In the genomic region with DNA sequence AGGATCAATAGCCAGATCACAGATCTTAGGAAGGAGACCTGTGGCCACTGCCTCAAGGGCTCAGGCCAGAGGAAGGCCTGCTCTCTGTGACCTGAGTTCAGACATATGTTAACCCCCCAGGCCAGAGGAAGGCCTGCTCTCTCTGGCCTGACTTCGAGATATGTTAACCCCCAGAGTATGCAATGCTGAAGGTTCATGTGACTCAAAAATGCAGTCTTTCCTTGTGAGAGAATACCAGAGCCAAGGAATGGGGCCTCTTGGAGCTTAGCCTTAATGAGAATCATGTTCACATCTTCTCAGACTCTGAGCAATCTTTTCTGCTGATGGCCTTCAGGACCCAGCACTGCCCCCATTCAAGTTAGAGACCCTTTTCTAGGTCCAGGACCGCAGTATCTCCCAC, we compare ENCODE assay signal across 10 cellular contexts. TPM values are rescaled to one million over a fixed set of nuclear protein-coding genes. Genes with fewer than 3 reads are reported as not detected.
A peak's percentile ranks its signal among the peaks of the same experiment; 100 is the strongest.
DNase-seq lines count a peak whose midpoint lies in the region; ATAC-seq and TF ChIP-seq lines count a peak whose summit lies in the region.
"Had no signal": no experiment of that assay in that cellular context is flagged by ENCODE, and none has a peak within 500 bp of the region (broad histone marks: within the 10 kb centered on the region; RNA-seq: fewer than 3 reads in every experiment).

No MANE protein-coding gene starts in this region.

- peaks cover 84% of the 10 kb centered on the region for H3K4me1 Mint-ChIP-seq in chondrocyte (ENCODE audit: low read depth)

- peak overlapping the region; percentile 15 for H2AK9ac ChIP-seq in IMR-90 (replicated peaks; ENCODE audit: low read depth, low read length, poor library complexity)

- BruUV-seq in IMR-90 (replicated peaks; lab: Mats Ljungman, UMichigan) = no TSS peak

- H3K36me3 ChIP-seq in IMR-90 (ENCODE audit: control insufficient read depth, insufficient read depth, low read length) (no peaks in the 10 kb centered on the region), muscle layer of duodenum (ENCODE audit: control insufficient read depth in 1 of 2, insufficient read depth in 2 of 2, low read length in 2 of 2) (no peaks in the 10 kb centered on the region)

- H3K27me3 ChIP-seq in IMR-90 (ENCODE audit: control insufficient read depth, insufficient read depth, low read length) (no peaks in the 10 kb centered on the region), muscle layer of duodenum (ENCODE audit: low read depth, low read length) (no peaks in the 10 kb centered on the region)

- H2BK120ac ChIP-seq in IMR-90 (ENCODE audit: low read depth, low read length) = peak overlapping the region; percentile 90

- peak overlapping the region; percentile 86 for H3K4ac ChIP-seq in IMR-90 (ENCODE audit: low read depth, low read length)

- peak overlapping the region; percentile 7; the same call in 1 of the 2 replicates for H3K9ac ChIP-seq in IMR-90 (ENCODE audit: low read depth, low read length)

- H3K56ac ChIP-seq in IMR-90 (ENCODE audit: extremely low read depth, insufficient read depth, low read length) = peak overlapping the region; percentile 46

- H3K4me1 ChIP-seq in IMR-90 (ENCODE audit: control insufficient read depth, insufficient read depth, low read length) = peaks cover 54% of the 10 kb centered on the region
- H3K4me1 ChIP-seq in muscle layer of duodenum (ENCODE audit: control insufficient read depth in 1 of 2, insufficient read depth in 2 of 2, low read length in 2 of 2) = peaks cover 35 to 67% of the 10 kb centered on the region in 2 donors

- H3K79me1 ChIP-seq in IMR-90 (ENCODE audit: low read depth in 1 of 2, low read length in 2 of 2) = peaks cover 42 to 88% of the 10 kb centered on the region in 2 experiments

- H3K4me3 Mint-ChIP-seq in chondrocyte (ENCODE audit: unreplicated experiment) = peak overlapping the region; percentile 37
- H3K4me3 Mint-ChIP-seq: brain had no signal

- in situ Hi-C loops in IMR-90 (cut with MboI; ENCODE audit: low sequenced_read_pairs) = no loop called here

- H4K20me1 ChIP-seq in IMR-90 (ENCODE audit: insufficient read depth, low read length) = peaks cover 21% of the 10 kb centered on the region; the same call in 1 of the 2 replicates

- H3K27ac Mint-ChIP-seq in chondrocyte (ENCODE audit: unreplicated experiment) = peak overlapping the region; percentile 97

- H3K9me3 ChIP-seq in IMR-90 (ENCODE audit: control insufficient read depth, insufficient read depth, low read length) = no peaks in the 10 kb centered on the region
- no peaks in the 10 kb centered on the region for H3K9me3 ChIP-seq in muscle layer of duodenum (ENCODE audit: control insufficient read depth in 1 of 2, low read length in 2 of 2)

- peak overlapping the region; percentile 73 for H2AK5ac ChIP-seq in IMR-90 (ENCODE audit: low read depth, low read length)

- peaks cover 3% of the 10 kb centered on the region for H3K36me3 Mint-ChIP-seq in chondrocyte (ENCODE audit: low read depth)

- peak overlapping the region; percentile 88 for H4K5ac ChIP-seq in IMR-90 (ENCODE audit: low read depth, low read length)

- H2BK20ac ChIP-seq in IMR-90 (ENCODE audit: low read depth, low read length) = peak overlapping the region; percentile 70

- peaks cover 52% of the 10 kb centered on the region for H3K9me1 ChIP-seq in IMR-90 (ENCODE audit: insufficient read depth, low read length)

- 40% methylated on average over 1 of the region's 2 CpGs; no CpG with 5 or more reads in 1 of the 2 experiments for WGBS in IMR-90 (ENCODE audit: extremely low coverage in 2 of 2, insufficient read length in 1 of 2), 2 experiments

- TF ChIP-seq CTCF in AG04449 (IDR thresholded peaks at IDR 0.05; ENCODE audit: insufficient read depth, low read length, missing control alignments) (no peak), IMR-90 (conservative IDR thresholded peaks at IDR 0.05; ENCODE audit: low read depth, low read length) (no peak), chondrocyte (IDR thresholded peaks at IDR 0.05) (no peak)

- peak overlapping the region; percentile 52; the same call in 2 of the 3 replicates for H2BK15ac ChIP-seq in IMR-90 (ENCODE audit: low read depth, low read length)

- peak overlapping the region; percentile 86 for H2BK5ac ChIP-seq in IMR-90 (ENCODE audit: low read depth, low read length, poor library complexity, severe bottlenecking)

- no peak for TF ChIP-seq RAD21 in IMR-90 (IDR thresholded peaks at IDR 0.05; ENCODE audit: low read length)

- POLR2A ChIA-PET in AG04449 (lab: Yijun Ruan, JAX) = interaction anchor here (1.0 to 1.3 kb wide), 2 partner anchors 17 to 35 kb away, joined by 4 read pairs; no protein-coding TSS in a partner anchor
- POLR2A ChIA-PET in IMR-90 (lab: Charles Lee; ENCODE audit: unreplicated experiment) = no interaction called here

- no peak for TF ChIP-seq POLR2A in IMR-90 (IDR thresholded peaks at IDR 0.05; ENCODE audit: low read depth, low read length)

- CTCF ChIA-PET in AG04449 (lab: Yijun Ruan, JAX) (interaction anchor here (1.3 kb wide), 1 partner anchor 46 kb away, joined by 3 read pairs; no protein-coding TSS in a partner anchor), IMR-90 (lab: Yijun Ruan, JAX) (no interaction called here)

- H3K27ac ChIP-seq in IMR-90 (ENCODE audit: insufficient read depth, low read length) (peak overlapping the region; percentile 84), muscle layer of duodenum (ENCODE audit: low read length) (peak overlapping the region; percentile 74)

- H3K4me3 ChIP-seq in AG04449 (ENCODE audit: low read depth, low read length) = no peak overlapping the region
- no peak overlapping the region for H3K4me3 ChIP-seq in IMR-90 (ENCODE audit: insufficient read depth, low read depth, low read length)
- H3K4me3 ChIP-seq in muscle layer of duodenum (ENCODE audit: low read depth in 1 of 2, low read length in 2 of 2) = no peak overlapping the region

- H3K18ac ChIP-seq in IMR-90 (ENCODE audit: low read depth, low read length) = peak overlapping the region; percentile 97

- intact Hi-C loops in IMR-90 (cut with micrococcal nuclease) = no loop called here

- H4K91ac ChIP-seq in IMR-90 (ENCODE audit: insufficient read depth, low read depth, low read length) = peak overlapping the region; percentile 86

- no peak overlapping the region for H2AFZ ChIP-seq in IMR-90 (replicated peaks; ENCODE audit: low read length, poor library complexity)

- no peaks in the 10 kb centered on the region for H3K9me3 Mint-ChIP-seq in chondrocyte (ENCODE audit: low read depth)

- H3K27me3 Mint-ChIP-seq in chondrocyte (ENCODE audit: low read depth) = no peaks in the 10 kb centered on the region
- H3K27me3 Mint-ChIP-seq: brain had no signal

- ATAC-seq in IMR-90 (ENCODE audit: low read depth) = peak; percentile 19
- no peak for ATAC-seq in GM21723 (IDR thresholded peaks at IDR 0.05; ENCODE audit: unreplicated experiment)

- DNase-seq in AG04449 (ENCODE audit: low read depth, low spot score) (peak; percentile 56), IMR-90 (peak; percentile 64), chondrocyte (ENCODE audit: low spot score) (no peak), NCI-H146 treated with DMSO at 0.1 percent for 48 hours (lab: John Stamatoyannopoulos, UW; ENCODE audit: unreplicated experiment) (no peak), pons (ENCODE audit: low spot score) (no peak)
- DNase-seq in activated CD4-positive, alpha-beta T cell treated with anti-CD3 and anti-CD28 coated beads, Interleukin-2, amount 50 U/mL, for 1 hour = no peak
- DNase-seq: KG1 had no signal

- peak overlapping the region; percentile 65 to 69 for H4K8ac ChIP-seq in IMR-90 (ENCODE audit: low read depth in 2 of 2, low read length in 2 of 2)

- H3K14ac ChIP-seq in IMR-90 (replicated peaks; ENCODE audit: low read depth, low read length) = peak overlapping the region; percentile 82

- dilution Hi-C loops in IMR-90 (cut with HindIII; ENCODE audit: low sequenced_read_pairs, unreplicated experiment) = no loop called here

- H3K23ac ChIP-seq in IMR-90 (ENCODE audit: low read depth, low read length) = peak overlapping the region; percentile 94

- peak overlapping the region; percentile 59 for H3K4me2 ChIP-seq in IMR-90 (ENCODE audit: low read depth, low read length)

TF ChIP-seq in IMR-90, 13 proteins besides CTCF, POLR2A, EP300 and RAD21:
- TF ChIP-seq CEBPB (IDR thresholded peaks at IDR 0.05; ENCODE audit: low read depth, low read length) (no peak), NFE2L2 (IDR thresholded peaks at IDR 0.05; ENCODE audit: low read depth, low read length) (no peak), USF2 (IDR thresholded peaks at IDR 0.05; ENCODE audit: low read depth, low read length) (no peak), BHLHE40 (IDR thresholded peaks at IDR 0.05; ENCODE audit: low read depth, low read length) (no peak), CHD1 (IDR thresholded peaks at IDR 0.05; ENCODE audit: low read depth, low read length) (no peak)
TF ChIP-seq in IMR-90: peak in this region for 0.

RNA-seq across cellular contexts. Expression of gene MBNL2, which starts 36.7 kb away (rescaled TPM):
- total RNA-seq in IMR-90 (2012; rRNA removed) = 103 and 126 TPM in 2 replicates
- 24.8 and 26.9 TPM in 2 replicates for polyA plus RNA-seq in IMR-90 (2012; rRNA removed)
- 8.1 and 11.6 TPM in 2 replicates for polyA plus RNA-seq in IMR-90 (2012; cell fraction: cytosol; rRNA removed)
- polyA plus RNA-seq in IMR-90 (2012; cell fraction: nucleus; rRNA removed; ENCODE audit: low replicate concordance) = 9.4 and 35.9 TPM in 2 replicates
- 40.1 to 65.1 TPM (median 41.3 TPM) in 3 replicates for total RNA-seq in chondrocyte

Comparison
In these comparisons a context has a peak if more than half of its experiments do, and no peak if none do; other contexts are left out.
1. DNase-seq: peak in AG04449 (single experiment) and IMR-90 (single experiment); none in chondrocyte (single experiment), NCI-H146 treated with DMSO at 0.1 percent for 48 hours (single experiment), pons (single experiment) and activated CD4-positive, alpha-beta T cell treated with anti-CD3 and anti-CD28 coated beads, Interleukin-2, amount 50 U/mL, for 1 hour (single experiment).